In genomic region chr15:38454687-38455071, GRCh38 we compare ENCODE assay signal across 8 cellular contexts. TPM values are rescaled to one million over a fixed set of nuclear protein-coding genes. Genes with fewer than 3 reads are reported as not detected.
A peak's percentile ranks its signal among the peaks of the same experiment; 100 is the strongest.
DNase-seq lines count a peak whose midpoint lies in the region; ATAC-seq and TF ChIP-seq lines count a peak whose summit lies in the region.

No MANE protein-coding gene starts in this region.

- 0 to 1% methylated on average over 12 of the region's 12 CpGs for WGBS in thyroid gland, 2 donors

- peak overlapping the region; percentile 81 for H3K27ac ChIP-seq in ACC112 (ENCODE audit: low read depth, low read length)
- H3K27ac ChIP-seq in ascending aorta: peak overlapping the region; percentile 92 to 95
- peak overlapping the region; percentile 23 to 97 (median 87) for H3K27ac ChIP-seq in thyroid gland

- H3K4me3 ChIP-seq in ACC112 (ENCODE audit: low read depth, low read length): peak overlapping the region; percentile 96
- H3K4me3 ChIP-seq in ascending aorta: peak overlapping the region; percentile 84 to 86
- H3K4me3 ChIP-seq in thyroid gland (replicated peaks in 1 of 3): peak overlapping the region; percentile 56 to 74 (median 63)

- intact Hi-C loops in ascending aorta (cut with DNase I): loop anchor here (1.0 kb wide), 1 partner anchor 202 kb away; the partner anchor contains the start of gene SPRED1
- intact Hi-C loops in left colon (cut with DNase I, micrococcal nuclease): no loop called here
- intact Hi-C loops in thyroid gland (cut with DNase I): no loop called here

- peak overlapping the region; percentile 95 for H2AFZ ChIP-seq in ACC112 (ENCODE audit: low read length, unreplicated experiment)

- peak; percentile 16 for ATAC-seq in HG02759 (IDR thresholded peaks at IDR 0.05; ENCODE audit: unreplicated experiment)
- peak; percentile 25 for ATAC-seq in left colon

- TF ChIP-seq CTCF in ascending aorta (IDR thresholded peaks at IDR 0.05): no peak
- TF ChIP-seq CTCF in thyroid gland (IDR thresholded peaks at IDR 0.05): no peak

- H3K79me2 ChIP-seq in ACC112 (ENCODE audit: control insufficient read depth, insufficient read depth, low read length, unreplicated experiment): peaks cover 51% of the 10 kb centered on the region

- H3K36me3 ChIP-seq in ACC112 (ENCODE audit: insufficient read depth, low read length): no peaks in the 10 kb centered on the region
- no peaks in the 10 kb centered on the region for H3K36me3 ChIP-seq in ascending aorta
- no peaks in the 10 kb centered on the region for H3K36me3 ChIP-seq in thyroid gland

- no peaks in the 10 kb centered on the region for H3K9me3 ChIP-seq in ascending aorta
- H3K9me3 ChIP-seq in thyroid gland: no peaks in the 10 kb centered on the region

- no peak for DNase-seq in ascending aorta (ENCODE audit: low spot score in 2 of 2)
- peak in 1 of 2 donors; percentile 13 for DNase-seq in left colon
- DNase-seq in thyroid gland: no peak
- DNase-seq in middle frontal gyrus (ENCODE audit: extremely low spot score, low spot score): no peak
- DNase-seq in A172 (ENCODE audit: low spot score): no peak
- DNase-seq in occipital lobe (lab: John Stamatoyannopoulos, UW): no peak

- no peak for TF ChIP-seq POLR2A in thyroid gland (IDR thresholded peaks at IDR 0.05)

- H3K4me1 ChIP-seq in ACC112 (ENCODE audit: control insufficient read depth, insufficient read depth, low read length, unreplicated experiment) (peaks cover 15% of the 10 kb centered on the region), ascending aorta (peaks cover 0 to 7% of the 10 kb centered on the region in 2 donors), thyroid gland (peaks cover 5 to 7% of the 10 kb centered on the region in 2 donors)

- H3K27me3 ChIP-seq in ACC112 (ENCODE audit: insufficient read depth, low read length): no peaks in the 10 kb centered on the region
- H3K27me3 ChIP-seq in ascending aorta: no peaks in the 10 kb centered on the region
- H3K27me3 ChIP-seq in thyroid gland: no peaks in the 10 kb centered on the region

RNA-seq across cellular contexts. Expression of gene FAM98B, which starts 0.8 kb away (rescaled TPM):
- total RNA-seq in ascending aorta (6.4 TPM), left colon (10 to 100 TPM; 17.7 to 19.9 TPM), thyroid gland (10 to 100 TPM in 2 of 4 donors, 1 to 10 TPM in 2; 9.3 to 12.6 (median 10.9) TPM), occipital lobe (47.9 TPM)
- total RNA-seq in A172 (2014; rRNA removed; shearing (Covaris generic)): 4.5 and 5.1 TPM in 2 replicates
